Comparison of ENCODE assay signal across 26 cellular contexts in the genomic region with DNA sequence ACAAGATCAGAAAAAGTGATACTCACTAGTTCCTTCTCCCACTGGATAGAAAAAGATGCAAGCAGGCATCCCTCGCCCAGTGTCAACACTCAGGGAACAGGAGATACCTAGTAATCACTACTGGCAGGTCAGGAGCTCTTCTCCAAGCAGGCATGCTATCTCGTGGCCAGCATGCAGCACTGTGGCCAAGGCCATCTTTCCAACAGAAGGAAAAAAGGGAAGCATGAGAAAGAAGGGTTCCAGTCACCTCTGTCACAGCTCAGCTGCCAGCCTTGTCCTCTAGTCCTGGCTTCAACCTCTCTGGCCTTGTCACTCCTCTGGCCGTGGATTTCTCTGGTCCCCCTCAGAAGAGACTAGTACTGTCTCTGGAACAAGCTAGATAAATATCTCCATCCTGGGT.
"Had no signal": no experiment of that assay in that cellular context is flagged by ENCODE, and none has a peak within 500 bp of the region (broad histone marks: within the 10 kb centered on the region; RNA-seq: fewer than 3 reads in every experiment).

No MANE protein-coding gene starts in this region.

- ATAC-seq: activated T-helper 17 cell treated with anti-CD3 and anti-CD28 coated beads, Interleukin-2, amount 50 U/mL, for 72 hours; effector memory CD8-positive, alpha-beta T cell; gastroesophageal sphincter; lower lobe of right lung; naive thymus-derived CD8-positive, alpha-beta T cell; T-cell had no signal

- H3K4me1 ChIP-seq: colonic mucosa had no signal

- H3K4me2 ChIP-seq: neural progenitor cell had no signal

- H3K9ac ChIP-seq: neural progenitor cell had no signal

- FAIRE-seq: astrocyte, TTC549 had no signal

- H2AFZ ChIP-seq: neural progenitor cell had no signal

- H3K27ac ChIP-seq: colonic mucosa, dorsolateral prefrontal cortex, lower lobe of right lung, neural progenitor cell, right atrium auricular region, thyroid gland had no signal

- H3K36me3 ChIP-seq: colonic mucosa, esophagus squamous epithelium, gastroesophageal sphincter, lower lobe of right lung, neural progenitor cell, prostate gland, right atrium auricular region, thyroid gland had no signal

- H3K4me1 Mint-ChIP-seq: activated T-helper 17 cell treated with anti-CD3 and anti-CD28 coated beads, Interleukin-2, amount 50 U/mL, for 72 hours had no signal

- H3K9me3 Mint-ChIP-seq: activated T-cell treated with anti-CD3 and anti-CD28 coated beads, Interleukin-2, amount 50 U/mL, for 24 hours; activated T-helper 17 cell treated with anti-CD3 and anti-CD28 coated beads, Interleukin-2, amount 50 U/mL, for 72 hours; central memory CD8-positive, alpha-beta T cell; effector memory CD8-positive, alpha-beta T cell; mesothelial cell of epicardium; naive thymus-derived CD8-positive, alpha-beta T cell; neural progenitor cell; T-cell; T-helper 2 cell treated with Interferon-gamma antibody and Interleukin-4, amounts not matched to agents 5 μg/mL and 100 μg/mL, for 36 hours had no signal

- H3K4me3 ChIP-seq: colonic mucosa, dorsolateral prefrontal cortex, esophagus squamous epithelium, gastroesophageal sphincter, lower lobe of right lung, neural progenitor cell, prostate gland, right atrium auricular region, thyroid gland had no signal

- H3K36me3 Mint-ChIP-seq: activated naive CD8-positive, alpha-beta T cell; mesothelial cell of epicardium; naive thymus-derived CD8-positive, alpha-beta T cell; T-cell had no signal

- H3K27ac Mint-ChIP-seq: activated naive CD8-positive, alpha-beta T cell; activated T-cell treated with anti-CD3 and anti-CD28 coated beads, Interleukin-2, amount 50 U/mL, for 24 hours; activated T-helper 17 cell treated with anti-CD3 and anti-CD28 coated beads, Interleukin-2, amount 50 U/mL, for 72 hours; mesothelial cell of epicardium; naive thymus-derived CD8-positive, alpha-beta T cell; neural progenitor cell; T-cell; T-helper 2 cell treated with Interferon-gamma antibody and Interleukin-4, amounts not matched to agents 5 μg/mL and 100 μg/mL, for 36 hours had no signal

- DNase-seq: activated CD8-positive, alpha-beta memory T cell treated with anti-CD3 and anti-CD28 coated beads for 24 hours; activated CD8-positive, alpha-beta memory T cell treated with anti-CD3 and anti-CD28 coated beads, Interleukin-2, amount 50 U/mL, for 4 hours; activated T-cell treated with anti-CD3 and anti-CD28 coated beads, Interleukin-2, amount 50 U/mL, for 24 hours; colonic mucosa; dorsolateral prefrontal cortex; effector memory CD8-positive, alpha-beta T cell; esophagus squamous epithelium; head of caudate nucleus; islet precursor cell; lower lobe of right lung; stimulated activated CD4-positive, alpha-beta T cell treated with anti-CD3 and anti-CD28 coated beads, Interleukin-4, amount 100 ng/mL, for 24 hours; stimulated activated naive CD4-positive, alpha-beta T cell treated with Interleukin-2 at 50 U/mL for 16 hours; T-cell; thyroid gland had no signal

- H3K27me3 Mint-ChIP-seq: central memory CD8-positive, alpha-beta T cell; effector memory CD8-positive, alpha-beta T cell had no signal

- H3K27me3 ChIP-seq: colonic mucosa, dorsolateral prefrontal cortex, esophagus squamous epithelium, gastroesophageal sphincter, neural progenitor cell, right atrium auricular region, thyroid gland had no signal

- H3K4me3 Mint-ChIP-seq: activated naive CD8-positive, alpha-beta T cell; activated T-cell treated with anti-CD3 and anti-CD28 coated beads, Interleukin-2, amount 50 U/mL, for 24 hours; activated T-helper 17 cell treated with anti-CD3 and anti-CD28 coated beads, Interleukin-2, amount 50 U/mL, for 72 hours; central memory CD8-positive, alpha-beta T cell; effector memory CD8-positive, alpha-beta T cell; mesothelial cell of epicardium; naive thymus-derived CD8-positive, alpha-beta T cell; neural progenitor cell; T-cell; T-helper 2 cell treated with Interferon-gamma antibody and Interleukin-4, amounts not matched to agents 5 μg/mL and 100 μg/mL, for 36 hours had no signal

- H3K9me3 ChIP-seq: colonic mucosa, esophagus squamous epithelium, gastroesophageal sphincter, lower lobe of right lung, prostate gland, right atrium auricular region, thyroid gland had no signal
